In the genomic region with DNA sequence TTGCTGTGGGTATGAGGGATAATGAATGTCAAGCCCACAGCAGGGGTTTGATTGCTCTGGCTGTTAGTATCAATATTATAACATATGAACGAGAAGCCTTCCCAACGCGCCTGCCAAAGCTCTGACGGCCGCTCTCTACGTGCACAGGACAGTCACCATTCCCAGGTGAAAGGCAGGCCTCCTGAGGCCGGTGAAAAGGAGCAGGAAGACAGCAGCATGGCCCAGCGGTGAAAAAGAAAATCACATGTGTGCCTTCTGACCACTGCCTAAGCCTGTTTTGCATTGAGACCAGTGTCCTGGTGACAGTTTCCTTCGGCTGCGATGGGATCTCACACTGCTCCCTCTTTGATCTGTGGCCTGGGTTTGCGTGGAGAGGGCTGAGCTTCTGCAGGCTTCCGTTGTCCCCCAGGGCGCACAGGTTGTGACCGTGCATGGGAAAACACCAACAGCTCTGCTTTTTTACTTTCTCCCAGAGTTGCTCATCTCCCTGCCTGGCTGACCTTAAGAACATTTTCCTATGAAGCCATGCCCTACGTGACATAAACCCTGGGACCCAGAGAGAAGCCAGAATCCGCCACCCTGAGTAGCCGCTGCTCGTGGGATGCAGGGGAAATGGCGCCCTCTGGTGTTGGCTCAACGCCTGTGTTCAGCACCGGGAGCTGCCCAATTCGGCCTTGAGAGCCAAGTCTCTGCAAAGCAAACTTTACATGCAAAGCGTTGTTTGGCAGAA, we compare ENCODE assay signal across 8 cellular contexts.
DNase-seq lines count a peak whose midpoint lies in the region; ATAC-seq and TF ChIP-seq lines count a peak whose summit lies in the region.

No MANE protein-coding gene starts in this region.

- no peak for TF ChIP-seq EP300 in esophagus muscularis mucosa (IDR thresholded peaks at IDR 0.05)
- no peak for TF ChIP-seq EP300 in neural cell (conservative IDR thresholded peaks at IDR 0.05; ENCODE audit: poor library complexity, severe bottlenecking)

- POLR2A ChIA-PET in activated CD8-positive, alpha-beta T cell treated with anti-CD3 and anti-CD28 coated beads for 36 hours (lab: Charles Lee), result no interaction called here

- no peak overlapping the region for H3K27ac Mint-ChIP-seq in activated CD8-positive, alpha-beta T cell treated with anti-CD3 and anti-CD28 coated beads for 36 hours
- H3K27ac Mint-ChIP-seq in type B pancreatic cell, result no peak overlapping the region

- H3K4me1 Mint-ChIP-seq in activated CD8-positive, alpha-beta T cell treated with anti-CD3 and anti-CD28 coated beads for 36 hours (ENCODE audit: low read depth), result no peaks in the 10 kb centered on the region
- no peaks in the 10 kb centered on the region for H3K4me1 Mint-ChIP-seq in type B pancreatic cell (ENCODE audit: unreplicated experiment)

- TF ChIP-seq POLR2A in esophagus muscularis mucosa (IDR thresholded peaks at IDR 0.05; ENCODE audit: low read depth), result no peak

- no peak overlapping the region for H3K4me2 ChIP-seq in neural cell (ENCODE audit: low read length)

- peak; percentile 23 for TF ChIP-seq RAD21 in neural cell (conservative IDR thresholded peaks at IDR 0.05)

- no peaks in the 10 kb centered on the region for H3F3A ChIP-seq in neural cell (ENCODE audit: insufficient read depth, low read length, poor library complexity, severe bottlenecking)

- H3K36me3 Mint-ChIP-seq in activated CD8-positive, alpha-beta T cell treated with anti-CD3 and anti-CD28 coated beads for 36 hours (ENCODE audit: low read depth), result no peaks in the 10 kb centered on the region
- H3K36me3 Mint-ChIP-seq in type B pancreatic cell, result no peaks in the 10 kb centered on the region

- CTCF ChIA-PET in activated CD8-positive, alpha-beta T cell treated with anti-CD3 and anti-CD28 coated beads for 36 hours (lab: Charles Lee), result interaction anchor here (0.8 to 4.7 kb wide), 30 partner anchors 10 to 487 kb away, joined by 3 to 38 read pairs (median 6); no protein-coding TSS in a partner anchor

- H3K9ac ChIP-seq in neural cell (ENCODE audit: low read length), result no peak overlapping the region

- H2AFZ ChIP-seq in neural cell (ENCODE audit: low read depth, low read length), result no peak overlapping the region

- H3K9me3 ChIP-seq in esophagus muscularis mucosa, result peaks cover 0 to 16% (median 11%) of the 10 kb centered on the region in 4 donors
- H3K9me3 ChIP-seq in neural cell (ENCODE audit: low read length), result no peaks in the 10 kb centered on the region

- H3K4me1 ChIP-seq in esophagus muscularis mucosa, result no peaks in the 10 kb centered on the region

- no peaks in the 10 kb centered on the region for H3K79me2 ChIP-seq in neural cell (replicated peaks; ENCODE audit: insufficient read depth, low read length)

- intact Hi-C loops in activated CD8-positive, alpha-beta T cell treated with anti-CD3 and anti-CD28 coated beads for 36 hours (cut with micrococcal nuclease), result loop anchor here (5.0 kb wide), 1 partner anchor 165 kb away; no protein-coding TSS in a partner anchor
- intact Hi-C loops in esophagus muscularis mucosa (cut with DNase I), result loop anchor here (5.0 kb wide), 1 partner anchor 165 kb away; no protein-coding TSS in a partner anchor

- H3K4me3 ChIP-seq in esophagus muscularis mucosa (no peak overlapping the region), neural cell (ENCODE audit: low read length) (no peak overlapping the region)

- no peaks in the 10 kb centered on the region for H3K9me2 ChIP-seq in neural cell (ENCODE audit: insufficient read depth, low read length)

- peaks cover 6% of the 10 kb centered on the region for H3K9me3 Mint-ChIP-seq in activated CD8-positive, alpha-beta T cell treated with anti-CD3 and anti-CD28 coated beads for 36 hours
- H3K9me3 Mint-ChIP-seq in type B pancreatic cell, result no peaks in the 10 kb centered on the region

- H3K36me3 ChIP-seq in esophagus muscularis mucosa (no peaks in the 10 kb centered on the region), neural cell (ENCODE audit: insufficient read depth, low read length) (no peaks in the 10 kb centered on the region)

- TF ChIP-seq CTCF in activated CD8-positive, alpha-beta T cell treated with anti-CD3 and anti-CD28 coated beads for 36 hours (IDR thresholded peaks at IDR 0.05), result peak; percentile 72
- TF ChIP-seq CTCF in esophagus muscularis mucosa (IDR thresholded peaks at IDR 0.05), result peak; percentile 22 to 49 (median 30)
- TF ChIP-seq CTCF in neural cell (IDR thresholded peaks at IDR 0.05; ENCODE audit: poor library complexity, severe bottlenecking), result peak; percentile 50
- peak; percentile 88 for TF ChIP-seq CTCF in type B pancreatic cell (conservative IDR thresholded peaks at IDR 0.05)

- ATAC-seq in activated CD8-positive, alpha-beta T cell treated with anti-CD3 and anti-CD28 coated beads for 36 hours, result peak; percentile 65
- no peak for ATAC-seq in GM18519 (IDR thresholded peaks at IDR 0.05; ENCODE audit: low FRiP score, unreplicated experiment)

- peaks cover 0 to 48% (median 3%) of the 10 kb centered on the region in 4 donors for H3K27me3 ChIP-seq in esophagus muscularis mucosa
- H3K27me3 ChIP-seq in neural cell (ENCODE audit: insufficient read depth, low read depth, low read length), result peaks cover 3% of the 10 kb centered on the region

- no peak overlapping the region for H3K27ac ChIP-seq in esophagus muscularis mucosa (replicated peaks in 1 of 4)
- H3K27ac ChIP-seq in neural cell (ENCODE audit: low read length), result no peak overlapping the region

- DNase-seq in activated gamma-delta T cell treated with Interleukin-2 at 50 U/mL for 16 hours (peak; percentile 40), activated gamma-delta T cell (lab: John Stamatoyannopoulos, UW) (no peak), NCI-H345 (lab: John Stamatoyannopoulos, UW) (peak; percentile 60), esophagus muscularis mucosa (ENCODE audit: extremely low spot score) (no peak), type B pancreatic cell (ENCODE audit: extremely low spot score, unreplicated experiment) (no peak)
- DNase-seq in activated CD8-positive, alpha-beta T cell treated with anti-CD3 and anti-CD28 coated beads for 36 hours, result peak; percentile 80

- H3K4me3 Mint-ChIP-seq in activated CD8-positive, alpha-beta T cell treated with anti-CD3 and anti-CD28 coated beads for 36 hours, result no peak overlapping the region
- H3K4me3 Mint-ChIP-seq in type B pancreatic cell, result no peak overlapping the region

- no peaks in the 10 kb centered on the region for H3K27me3 Mint-ChIP-seq in activated CD8-positive, alpha-beta T cell treated with anti-CD3 and anti-CD28 coated beads for 36 hours
- H3K27me3 Mint-ChIP-seq in type B pancreatic cell, result peaks cover 13% of the 10 kb centered on the region

- WGBS in esophagus muscularis mucosa, result 50% methylated on average over 23 of the region's 23 CpGs

- H4K20me1 ChIP-seq in neural cell (ENCODE audit: insufficient read depth), result no peaks in the 10 kb centered on the region

TF ChIP-seq in neural cell, 6 proteins besides CTCF, POLR2A, EP300 and RAD21:
- TF ChIP-seq, protein P1, sequence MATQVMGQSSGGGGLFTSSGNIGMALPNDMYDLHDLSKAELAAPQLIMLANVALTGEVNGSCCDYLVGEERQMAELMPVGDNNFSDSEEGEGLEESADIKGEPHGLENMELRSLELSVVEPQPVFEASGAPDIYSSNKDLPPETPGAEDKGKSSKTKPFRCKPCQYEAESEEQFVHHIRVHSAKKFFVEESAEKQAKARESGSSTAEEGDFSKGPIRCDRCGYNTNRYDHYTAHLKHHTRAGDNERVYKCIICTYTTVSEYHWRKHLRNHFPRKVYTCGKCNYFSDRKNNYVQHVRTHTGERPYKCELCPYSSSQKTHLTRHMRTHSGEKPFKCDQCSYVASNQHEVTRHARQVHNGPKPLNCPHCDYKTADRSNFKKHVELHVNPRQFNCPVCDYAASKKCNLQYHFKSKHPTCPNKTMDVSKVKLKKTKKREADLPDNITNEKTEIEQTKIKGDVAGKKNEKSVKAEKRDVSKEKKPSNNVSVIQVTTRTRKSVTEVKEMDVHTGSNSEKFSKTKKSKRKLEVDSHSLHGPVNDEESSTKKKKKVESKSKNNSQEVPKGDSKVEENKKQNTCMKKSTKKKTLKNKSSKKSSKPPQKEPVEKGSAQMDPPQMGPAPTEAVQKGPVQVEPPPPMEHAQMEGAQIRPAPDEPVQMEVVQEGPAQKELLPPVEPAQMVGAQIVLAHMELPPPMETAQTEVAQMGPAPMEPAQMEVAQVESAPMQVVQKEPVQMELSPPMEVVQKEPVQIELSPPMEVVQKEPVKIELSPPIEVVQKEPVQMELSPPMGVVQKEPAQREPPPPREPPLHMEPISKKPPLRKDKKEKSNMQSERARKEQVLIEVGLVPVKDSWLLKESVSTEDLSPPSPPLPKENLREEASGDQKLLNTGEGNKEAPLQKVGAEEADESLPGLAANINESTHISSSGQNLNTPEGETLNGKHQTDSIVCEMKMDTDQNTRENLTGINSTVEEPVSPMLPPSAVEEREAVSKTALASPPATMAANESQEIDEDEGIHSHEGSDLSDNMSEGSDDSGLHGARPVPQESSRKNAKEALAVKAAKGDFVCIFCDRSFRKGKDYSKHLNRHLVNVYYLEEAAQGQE (IDR thresholded peaks at IDR 0.05; ENCODE audit: borderline replicate concordance), result no peak
- TF ChIP-seq SMC3 (conservative IDR thresholded peaks at IDR 0.05; ENCODE audit: poor library complexity) (peak; percentile 32), POLR2AphosphoS5 (IDR thresholded peaks at IDR 0.05) (no peak), MXI1 (conservative IDR thresholded peaks at IDR 0.05; ENCODE audit: poor library complexity, severe bottlenecking) (no peak), EZH2 (IDR thresholded peaks at IDR 0.05; ENCODE audit: borderline replicate concordance, insufficient read depth, low read length, poor library complexity, severe bottlenecking) (no peak)

Comparison
In these comparisons a context has a peak if more than half of its experiments do, and no peak if none do; other contexts are left out.
1. DNase-seq: peak in activated gamma-delta T cell treated with Interleukin-2 at 50 U/mL for 16 hours (single experiment), NCI-H345 (single experiment) and activated CD8-positive, alpha-beta T cell treated with anti-CD3 and anti-CD28 coated beads for 36 hours (single experiment); none in activated gamma-delta T cell (single experiment), esophagus muscularis mucosa (single experiment) and type B pancreatic cell (single experiment).
2. CTCF ChIP-seq: peak in every context shown above with its lines; median percentile 88 in type B pancreatic cell; 72 in activated CD8-positive, alpha-beta T cell treated with anti-CD3 and anti-CD28 coated beads for 36 hours; 50 in neural cell; 30 in esophagus muscularis mucosa.